Comparison of ENCODE assay signal across 1 cellular context in the genomic region with DNA sequence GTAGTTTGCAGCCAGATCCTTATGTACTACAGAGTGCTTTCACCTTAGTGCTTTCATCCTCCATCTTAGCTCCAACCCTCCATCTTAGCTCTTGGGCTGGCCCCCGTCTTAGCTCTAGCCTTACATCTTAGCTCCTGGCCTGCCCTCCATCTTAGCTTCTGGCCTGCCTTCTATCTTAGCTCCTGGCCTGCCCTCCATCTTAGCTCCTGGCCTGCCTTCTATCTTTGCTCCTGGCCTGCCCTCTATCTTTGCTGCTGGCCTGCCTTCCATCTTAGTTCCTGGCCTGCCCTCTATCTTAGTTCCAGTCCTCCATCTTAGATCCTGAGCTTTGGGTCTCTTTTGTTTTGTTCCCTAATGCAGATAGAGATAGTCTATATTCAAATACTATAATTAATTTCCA.
TF ChIP-seq lines count a peak whose summit lies in the region.

No MANE protein-coding gene starts in this region.

TF ChIP-seq in K562, 482 proteins besides CTCF, POLR2A, EP300 and RAD21:
- peak; percentile 64; the same call in 1 of the 2 replicates for TF ChIP-seq KAT8 (IDR thresholded peaks at IDR 0.05; ENCODE audit: low read depth)
- peak; percentile 26; the same call in 1 of the 2 replicates for TF ChIP-seq TEAD4 (IDR thresholded peaks at IDR 0.05; ENCODE audit: low read length)
- no peak for TF ChIP-seq TEAD4 (CRISPR knock-in tag; IDR thresholded peaks at IDR 0.05; ENCODE audit: borderline replicate concordance)
- TF ChIP-seq ESRRB (CRISPR knock-in tag; IDR thresholded peaks at IDR 0.05; ENCODE audit: borderline replicate concordance) = no peak
- peak in 2 of 3 experiments; percentile 61 to 90 for TF ChIP-seq YY1 (IDR thresholded peaks at IDR 0.05; ENCODE audit: borderline replicate concordance in 1 of 3, control insufficient read depth in 1 of 3, extremely low read depth in 1 of 3, insufficient read depth in 3 of 3, insufficient read length in 1 of 3, insufficient replicate concordance in 2 of 3, low read depth in 1 of 3, low read length in 2 of 3)
- TF ChIP-seq, protein P1, sequence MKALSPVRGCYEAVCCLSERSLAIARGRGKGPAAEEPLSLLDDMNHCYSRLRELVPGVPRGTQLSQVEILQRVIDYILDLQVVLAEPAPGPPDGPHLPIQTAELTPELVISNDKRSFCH (CRISPR knock-in tag; IDR thresholded peaks at IDR 0.05) = no peak
- TF ChIP-seq, protein P1 (tag; IDR thresholded peaks at IDR 0.05) = no peak
